1 cellular context compared by ENCODE assay signal in the genomic region with DNA sequence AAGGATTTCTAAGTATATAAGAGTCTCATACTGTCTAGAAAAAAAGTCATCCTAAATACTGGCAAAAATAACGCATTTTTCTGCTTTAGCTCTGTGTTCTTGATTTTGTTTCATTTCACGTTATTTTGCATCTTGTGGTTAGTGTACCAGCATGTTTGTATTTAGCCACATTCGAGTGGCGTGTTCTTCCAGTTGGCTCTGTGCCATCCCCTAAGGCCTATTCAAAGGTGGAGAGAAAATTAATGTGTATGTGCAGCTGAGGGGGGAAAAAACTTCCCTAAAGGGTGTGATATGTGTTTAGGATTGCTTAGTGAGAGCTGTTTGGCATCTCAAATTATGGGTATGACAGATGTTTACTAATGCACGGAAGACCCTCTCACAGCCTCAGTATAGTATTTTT.
A peak's percentile ranks its signal among the peaks of the same experiment; 100 is the strongest.
TF ChIP-seq lines count a peak whose summit lies in the region.

No MANE protein-coding gene starts in this region.

TF ChIP-seq in K562, 482 proteins besides CTCF, POLR2A, EP300 and RAD21:
- no peak for TF ChIP-seq ZNF184 (CRISPR knock-in tag; IDR thresholded peaks at IDR 0.05)
- TF ChIP-seq NFIC (IDR thresholded peaks at IDR 0.05) = peak; percentile 87
